8 cellular contexts compared by ENCODE assay signal in genomic region chr1:179709841-179710329, GRCh38. TPM values are rescaled to one million over a fixed set of nuclear protein-coding genes. Genes with fewer than 3 reads are reported as not detected.
A peak's percentile ranks its signal among the peaks of the same experiment; 100 is the strongest.
DNase-seq lines count a peak whose midpoint lies in the region; ATAC-seq and TF ChIP-seq lines count a peak whose summit lies in the region.

No MANE protein-coding gene starts in this region.

- intact Hi-C loops in PC-3 (cut with micrococcal nuclease) = no loop called here

- TF ChIP-seq CTCF in fibroblast of lung (conservative IDR thresholded peaks at IDR 0.05 in 1 of 2, IDR thresholded peaks at IDR 0.05 in 1 of 2; ENCODE audit: low read depth in 1 of 2, low read length in 2 of 2) (no peak), PC-3 (conservative IDR thresholded peaks at IDR 0.05; ENCODE audit: low read depth, low read length) (no peak)

- H3K4me2 ChIP-seq in fibroblast of lung (ENCODE audit: extremely low read depth, insufficient read depth, low read length) = no peak overlapping the region
- no peak overlapping the region for H3K4me2 ChIP-seq in PC-3 (ENCODE audit: low read length)

- no peaks in the 10 kb centered on the region for H3K36me3 ChIP-seq in CD8-positive, alpha-beta memory T cell (ENCODE audit: insufficient read depth, low read length)
- H3K36me3 ChIP-seq in fibroblast of lung (ENCODE audit: control insufficient read depth, insufficient read depth, low read length) = no peaks in the 10 kb centered on the region
- H3K36me3 ChIP-seq in PC-3 (ENCODE audit: low read depth, low read length) = no peaks in the 10 kb centered on the region

- peaks cover 14 to 23% (median 16%) of the 10 kb centered on the region in 5 donors for H3K9me3 Mint-ChIP-seq in CD8-positive, alpha-beta memory T cell

- no peak overlapping the region for H3K9ac ChIP-seq in fibroblast of lung (ENCODE audit: insufficient read depth, low read length)
- H3K9ac ChIP-seq in PC-3 (ENCODE audit: low read length) = no peak overlapping the region

- no peak overlapping the region for H3K4me3 ChIP-seq in CD8-positive, alpha-beta memory T cell (ENCODE audit: low read length)
- no peak overlapping the region for H3K4me3 ChIP-seq in Jurkat, Clone E6-1 (ENCODE audit: low read length)
- H3K4me3 ChIP-seq in fibroblast of lung (replicated peaks in 1 of 4; ENCODE audit: control extremely low read depth in 1 of 4, insufficient read depth in 1 of 4, low read depth in 3 of 4, low read length in 4 of 4) (no peak overlapping the region), PC-3 (ENCODE audit: low read length) (no peak overlapping the region)

- no peak overlapping the region for H2AFZ ChIP-seq in fibroblast of lung (ENCODE audit: low read length)
- no peak overlapping the region for H2AFZ ChIP-seq in PC-3 (ENCODE audit: low read length)

- H3K27ac Mint-ChIP-seq in CD8-positive, alpha-beta memory T cell = peak overlapping the region in 2 of 8 donors; percentile 30 to 51

- peaks cover 4% of the 10 kb centered on the region for H3K4me1 ChIP-seq in CD8-positive, alpha-beta memory T cell (ENCODE audit: insufficient read depth, low read length)
- no peaks in the 10 kb centered on the region for H3K4me1 ChIP-seq in fibroblast of lung (ENCODE audit: control insufficient read depth, extremely low read depth, insufficient read depth, low read length)
- H3K4me1 ChIP-seq in PC-3 (ENCODE audit: insufficient read depth, low read length) = no peaks in the 10 kb centered on the region

- H3K4me1 Mint-ChIP-seq in CD8-positive, alpha-beta memory T cell = peaks cover 0 to 5% (median 5%) of the 10 kb centered on the region in 3 donors

- POLR2A ChIA-PET in CD8-positive, alpha-beta memory T cell (lab: Charles Lee) = no interaction called here
- POLR2A ChIA-PET in PC-3 (lab: Charles Lee; ENCODE audit: unreplicated experiment) = no interaction called here

- no peaks in the 10 kb centered on the region for H3F3A ChIP-seq in PC-3 (ENCODE audit: low read length, unreplicated experiment)

- H3K36me3 Mint-ChIP-seq in CD8-positive, alpha-beta memory T cell = no peaks in the 10 kb centered on the region

- H4K20me1 ChIP-seq in fibroblast of lung (ENCODE audit: control insufficient read depth, extremely low read depth, insufficient read depth, low read length) (no peaks in the 10 kb centered on the region), PC-3 (ENCODE audit: low read length) (no peaks in the 10 kb centered on the region)

- peaks cover 6% of the 10 kb centered on the region for H3K9me3 ChIP-seq in CD8-positive, alpha-beta memory T cell (ENCODE audit: low read length)
- no peaks in the 10 kb centered on the region for H3K9me3 ChIP-seq in fibroblast of lung (ENCODE audit: control insufficient read depth, insufficient read depth, low read depth, low read length)
- H3K9me3 ChIP-seq in PC-3 (ENCODE audit: low read length) = no peaks in the 10 kb centered on the region; the same call in 1 of the 2 replicates

- no TSS peak for BruUV-seq in PC-3 (replicated peaks; lab: Mats Ljungman, UMichigan)

- peak in 3 of 5 donors; percentile 30 to 58 (median 34) for DNase-seq in CD8-positive, alpha-beta memory T cell
- DNase-seq in Jurkat, Clone E6-1 (ENCODE audit: low read depth, low spot score) = peak; percentile 42
- peak; percentile 23 to 32 for DNase-seq in fibroblast of lung (ENCODE audit: low read depth in 2 of 2)
- no peak for DNase-seq in NOMO-1 (lab: John Stamatoyannopoulos, UW; ENCODE audit: unreplicated experiment in 2 of 2)
- no peak for DNase-seq in stimulated activated CD4-positive, alpha-beta T cell treated with anti-CD3 and anti-CD28 coated beads, Interleukin-12 subunit alpha, Interleukin-12 subunit beta, amount 100 ng/mL, for 4 hours
- no peak for DNase-seq in OCI-M1 (lab: John Stamatoyannopoulos, UW)
- DNase-seq in PC-3 = no peak

- peaks cover 0 to 10% of the 10 kb centered on the region in 2 donors for H3K27me3 Mint-ChIP-seq in CD8-positive, alpha-beta memory T cell

- peak; percentile 78 for ATAC-seq in GM19438 (IDR thresholded peaks at IDR 0.05; ENCODE audit: low read depth, unreplicated experiment)
- ATAC-seq in PC-3 = no peak

- H3K79me2 ChIP-seq in fibroblast of lung (ENCODE audit: control insufficient read depth, insufficient read depth, low read length) (no peaks in the 10 kb centered on the region), PC-3 (ENCODE audit: low read length) (no peaks in the 10 kb centered on the region)

- H3K4me3 Mint-ChIP-seq in CD8-positive, alpha-beta memory T cell = no peak overlapping the region

- H3K9me2 ChIP-seq in PC-3 (replicated peaks; ENCODE audit: low read length) = no peaks in the 10 kb centered on the region

- CTCF ChIA-PET in CD8-positive, alpha-beta memory T cell (lab: Charles Lee) = interaction anchor here (0.9 to 11.8 kb wide), 3 partner anchors 100 to 105 kb away, joined by 3 to 70 read pairs (median 4); no protein-coding TSS in a partner anchor
- CTCF ChIA-PET in PC-3 (lab: Charles Lee) = interaction anchor here (1.6 kb wide), 1 partner anchor 105 kb away, joined by 17 read pairs; no protein-coding TSS in a partner anchor

- H3K27me3 ChIP-seq in CD8-positive, alpha-beta memory T cell (ENCODE audit: insufficient read depth, low read length, poor library complexity, severe bottlenecking) = no peaks in the 10 kb centered on the region
- no peaks in the 10 kb centered on the region for H3K27me3 ChIP-seq in fibroblast of lung (ENCODE audit: control insufficient read depth, insufficient read depth, low read length)
- H3K27me3 ChIP-seq in PC-3 (ENCODE audit: low read length) = no peaks in the 10 kb centered on the region

- no peak overlapping the region for H3K27ac ChIP-seq in CD8-positive, alpha-beta memory T cell (ENCODE audit: low read depth, low read length)
- H3K27ac ChIP-seq in fibroblast of lung (ENCODE audit: insufficient read depth, low read length) = no peak overlapping the region
- no peak overlapping the region for H3K27ac ChIP-seq in PC-3 (ENCODE audit: low read length)

RNA-seq across cellular contexts. Expression of gene FAM163A, which starts 33.2 kb away (rescaled TPM):
- total RNA-seq in CD8-positive, alpha-beta memory T cell = not detected
- not detected for polyA plus RNA-seq in CD8-positive, alpha-beta memory T cell
- polyA plus RNA-seq in Jurkat, Clone E6-1 (2012; ENCODE audit: insufficient read depth, insufficient read length) = not detected
- total RNA-seq in fibroblast of lung = not detected in 2 replicates
- not detected in 2 replicates for polyA plus RNA-seq in fibroblast of lung
- not detected in 2 replicates for polyA plus RNA-seq in fibroblast of lung (2012)
- not detected in 2 replicates for polyA minus RNA-seq in fibroblast of lung (ENCODE audit: low replicate concordance)
- total RNA-seq in PC-3 (2014; rRNA removed) = not detected in 2 replicates

Comparison
In these comparisons a context has a peak if more than half of its experiments do, and no peak if none do; other contexts are left out.
1. DNase-seq: peak in CD8-positive, alpha-beta memory T cell (3 of 5), Jurkat, Clone E6-1 (single experiment) and fibroblast of lung (2 of 2); none in NOMO-1 (0 of 2), stimulated activated CD4-positive, alpha-beta T cell treated with anti-CD3 and anti-CD28 coated beads, Interleukin-12 subunit alpha, Interleukin-12 subunit beta, amount 100 ng/mL, for 4 hours (single experiment), OCI-M1 (single experiment) and PC-3 (single experiment).